2 cellular contexts compared by ENCODE assay signal in the genomic region with DNA sequence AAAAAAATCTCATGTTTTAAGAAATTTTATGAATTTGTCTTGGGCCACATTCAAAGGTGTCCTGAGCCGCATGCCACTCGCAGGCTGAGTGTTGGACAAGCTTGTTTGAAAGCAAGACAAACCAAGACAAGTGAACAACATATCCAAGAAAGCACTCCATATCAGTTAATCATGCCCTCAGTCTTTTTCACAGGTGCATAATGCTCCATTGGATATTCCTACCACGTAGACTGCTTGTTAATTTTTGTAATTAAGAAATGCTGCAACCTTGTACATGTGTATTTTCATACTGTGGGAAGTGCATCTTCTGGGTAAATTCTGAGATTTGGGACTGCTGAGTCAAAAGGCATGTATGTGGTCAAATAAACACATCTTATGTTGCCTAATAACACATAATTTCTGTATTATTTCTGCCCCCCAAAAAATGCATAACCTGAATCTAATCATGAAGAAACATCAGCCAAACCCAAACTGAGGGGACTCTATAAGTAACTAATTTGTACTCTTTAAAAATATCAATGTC.
A peak's percentile ranks its signal among the peaks of the same experiment; 100 is the strongest.
TF ChIP-seq lines count a peak whose summit lies in the region.

No MANE protein-coding gene starts in this region.

TF ChIP-seq in GM23338, 12 proteins besides CTCF, POLR2A, EP300 and RAD21:
- no peak for TF ChIP-seq EZH2phosphoT487 (IDR thresholded peaks at IDR 0.05; ENCODE audit: unreplicated experiment)

TF ChIP-seq in K562, 482 proteins besides CTCF, POLR2A, EP300 and RAD21:
- no peak for TF ChIP-seq CBX5 (IDR thresholded peaks at IDR 0.05; ENCODE audit: borderline replicate concordance, low read depth)
- TF ChIP-seq NFE2L1 (tag; IDR thresholded peaks at IDR 0.05; ENCODE audit: borderline replicate concordance, low read depth), result no peak
- no peak for TF ChIP-seq ZBED1 (IDR thresholded peaks at IDR 0.05)
- TF ChIP-seq DDX20 (tag; IDR thresholded peaks at IDR 0.05; ENCODE audit: low read depth), result no peak
- TF ChIP-seq RBM25 (IDR thresholded peaks at IDR 0.05; ENCODE audit: low read depth, low read length, severe bottlenecking), result peak; percentile 33
- TF ChIP-seq ZNF146 (CRISPR knock-in tag; IDR thresholded peaks at IDR 0.05; ENCODE audit: unreplicated experiment), result peak; percentile 64
